13 cellular contexts compared by ENCODE assay signal in the genomic region with DNA sequence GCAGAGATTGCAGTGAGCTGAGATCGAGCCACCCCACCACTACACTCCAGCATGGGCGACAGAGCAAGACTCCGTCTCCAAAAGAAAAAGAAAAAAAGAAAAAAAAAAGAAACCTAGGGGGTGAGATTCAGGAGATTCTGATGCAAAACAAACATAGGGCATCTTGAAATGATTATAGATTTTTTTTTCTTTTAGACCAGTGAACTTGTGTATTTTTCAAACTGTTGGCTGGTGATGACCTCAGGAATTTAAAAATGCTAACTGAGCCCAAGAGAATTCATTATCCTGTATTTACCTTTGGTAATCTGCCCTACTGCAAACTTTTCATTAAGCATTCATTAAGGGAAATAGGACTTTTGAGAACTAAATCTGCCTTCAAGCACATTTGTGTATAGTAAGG. TPM values are rescaled to one million over a fixed set of nuclear protein-coding genes. Genes with fewer than 3 reads are reported as not detected.
DNase-seq lines count a peak whose midpoint lies in the region.
"Had no signal": no experiment of that assay in that cellular context is flagged by ENCODE, and none has a peak within 500 bp of the region (broad histone marks: within the 10 kb centered on the region; RNA-seq: fewer than 3 reads in every experiment).

No MANE protein-coding gene starts in this region.

- peaks cover 7% of the 10 kb centered on the region for H3K4me1 ChIP-seq in adipocyte (ENCODE audit: control insufficient read depth, insufficient read depth, low read length)

- H3K9ac ChIP-seq in adipocyte (ENCODE audit: low read length) = no peak overlapping the region

- DNase-seq in EH (ENCODE audit: low read depth) (peak; percentile 53), adipocyte (ENCODE audit: low read depth) (peak; percentile 58), fibroblast of peridontal ligament (ENCODE audit: extremely low read depth) (peak; percentile 84), germinal center (ENCODE audit: low spot score) (no peak), H4 (ENCODE audit: low spot score) (no peak), NCI-H1436 (lab: John Stamatoyannopoulos, UW) (no peak)
- DNase-seq in activated effector memory CD4-positive, alpha-beta T cell treated with anti-CD3 and anti-CD28 coated beads, Interleukin-2, amount 50 U/mL, for 16 hours = no peak
- DNase-seq: BE2C; CD4-positive, alpha-beta memory T cell; DMS79; EL; GOT3 had no signal

- no peak overlapping the region for H3K4me3 ChIP-seq in adipocyte (ENCODE audit: low read length)
- H3K4me3 ChIP-seq: HAP-1 had no signal

- H3K9me3 ChIP-seq in adipocyte (ENCODE audit: control insufficient read depth, low read length) = no peaks in the 10 kb centered on the region
- H3K9me3 ChIP-seq: BE2C, HAP-1 had no signal

- H3K36me3 ChIP-seq in adipocyte (ENCODE audit: control insufficient read depth, insufficient read depth, low read length, severe bottlenecking) = no peaks in the 10 kb centered on the region
- H3K36me3 ChIP-seq: BE2C, HAP-1 had no signal

- H3K27me3 ChIP-seq in adipocyte (replicated peaks; ENCODE audit: control insufficient read depth, insufficient read depth, low read length) = no peaks in the 10 kb centered on the region
- H3K27me3 ChIP-seq: BE2C had no signal

RNA-seq across cellular contexts. Expression of gene ATP10D, which starts 20.6 kb away (rescaled TPM):
- total RNA-seq in H4 (2014; rRNA removed; shearing (Covaris generic)) = 28.4 and 32.4 TPM in 2 replicates

RNA-seq across cellular contexts. Expression of gene COMMD8, which starts 42.2 kb away (rescaled TPM):
- total RNA-seq in H4 (2014; rRNA removed; shearing (Covaris generic)) = 70.1 and 70.3 TPM in 2 replicates

Comparison
In these comparisons a context has a peak if more than half of its experiments do, and no peak if none do; other contexts are left out.
1. DNase-seq: peak in EH (single experiment), adipocyte (single experiment) and fibroblast of peridontal ligament (single experiment); none in germinal center (single experiment), H4 (single experiment), activated effector memory CD4-positive, alpha-beta T cell treated with anti-CD3 and anti-CD28 coated beads, Interleukin-2, amount 50 U/mL, for 16 hours (single experiment) and NCI-H1436 (single experiment).